ENCODE assay signal across 16 cellular contexts in the genomic region with DNA sequence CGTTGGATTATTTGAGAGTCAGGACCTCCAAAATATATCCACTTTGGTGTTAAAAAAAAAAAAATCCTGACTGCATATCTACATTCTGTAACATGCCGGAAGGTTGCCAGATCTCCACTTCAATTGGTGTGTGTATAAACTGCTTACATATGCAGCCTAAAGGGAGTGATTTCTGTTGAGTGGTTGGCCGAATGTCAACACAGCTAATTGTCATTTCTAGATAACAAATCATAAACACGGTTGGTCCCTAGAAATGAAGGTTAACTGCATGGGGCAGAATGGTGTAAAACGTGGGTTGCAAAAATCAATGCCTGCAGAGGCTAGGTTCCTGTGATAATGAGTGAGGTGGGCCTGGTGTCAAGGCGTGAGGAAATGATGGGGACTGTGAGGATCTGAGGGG. TPM values are rescaled to one million over a fixed set of nuclear protein-coding genes. Genes with fewer than 3 reads are reported as not detected.
DNase-seq lines count a peak whose midpoint lies in the region; ATAC-seq and TF ChIP-seq lines count a peak whose summit lies in the region.
"Had no signal": no experiment of that assay in that cellular context is flagged by ENCODE, and none has a peak within 500 bp of the region (broad histone marks: within the 10 kb centered on the region; RNA-seq: fewer than 3 reads in every experiment).

No MANE protein-coding gene starts in this region.

- no peak for TF ChIP-seq EP300 in stomach (IDR thresholded peaks at IDR 0.05)

- peaks cover 6 to 14% (median 9%) of the 10 kb centered on the region in 4 donors for H3K4me1 ChIP-seq in stomach
- H3K4me1 ChIP-seq in esophagus squamous epithelium: no peaks in the 10 kb centered on the region
- no peaks in the 10 kb centered on the region for H3K4me1 ChIP-seq in smooth muscle cell (ENCODE audit: low read depth)
- H3K4me1 ChIP-seq: SJSA1 had no signal

- no peak overlapping the region for H2AFZ ChIP-seq in smooth muscle cell (ENCODE audit: low read depth)

- H3K9ac ChIP-seq in smooth muscle cell (ENCODE audit: low read depth): no peak overlapping the region

- intact Hi-C loops in left colon (cut with DNase I, micrococcal nuclease): no loop called here
- intact Hi-C loops in stomach (cut with DNase I; ENCODE audit: low total_unique reads): no loop called here
- intact Hi-C loops in esophagus squamous epithelium (cut with DNase I): no loop called here

- H3K4me3 ChIP-seq in stomach (no peak overlapping the region), esophagus squamous epithelium (no peak overlapping the region), smooth muscle cell (no peak overlapping the region)
- H3K4me3 ChIP-seq: SJSA1 had no signal

- H3K36me3 ChIP-seq in stomach (no peaks in the 10 kb centered on the region), esophagus squamous epithelium (no peaks in the 10 kb centered on the region), smooth muscle cell (ENCODE audit: low read depth) (no peaks in the 10 kb centered on the region)
- H3K36me3 ChIP-seq: SJSA1 had no signal

- DNase-seq in NCI-H748 (lab: John Stamatoyannopoulos, UW; ENCODE audit: unreplicated experiment): peak; percentile 49
- no peak for DNase-seq in NCI-H748 treated with DMSO at 0.1 percent for 48 hours (lab: John Stamatoyannopoulos, UW)
- DNase-seq in NCI-H2227 treated with DMSO at 0.1 percent for 48 hours (lab: John Stamatoyannopoulos, UW): peak; percentile 20
- peak; percentile 67 to 71 for DNase-seq in left colon
- DNase-seq in stomach: peak; percentile 69
- DNase-seq in esophagus squamous epithelium (lab: John Stamatoyannopoulos, UW): no peak
- no peak for DNase-seq in smooth muscle cell (lab: John Stamatoyannopoulos, UW; ENCODE audit: unreplicated experiment)
- DNase-seq: COR-L47, H7, KBM-7, NCI-H187, NCI-H510A had no signal

- peak overlapping the region in 1 of 5 donors; percentile 8 for H3K27ac ChIP-seq in stomach
- H3K27ac ChIP-seq in esophagus squamous epithelium: no peak overlapping the region
- H3K27ac ChIP-seq in smooth muscle cell (ENCODE audit: low read depth): no peak overlapping the region
- H3K27ac ChIP-seq: SJSA1 had no signal

- no peaks in the 10 kb centered on the region for H3F3A ChIP-seq in smooth muscle cell (ENCODE audit: low read depth)

- no peaks in the 10 kb centered on the region for H3K79me2 ChIP-seq in smooth muscle cell (ENCODE audit: low read depth)

- TF ChIP-seq POLR2A in stomach (IDR thresholded peaks at IDR 0.05): no peak
- no peak for TF ChIP-seq POLR2A in esophagus squamous epithelium (IDR thresholded peaks at IDR 0.05)

- 18 to 52% (median 38%) methylated on average over 6 of the region's 6 CpGs for WGBS in stomach, 5 donors
- 81 to 85% methylated on average over 6 of the region's 6 CpGs for WGBS in esophagus squamous epithelium, 2 donors
- WGBS in smooth muscle cell (ENCODE audit: low lambda C conversion rate): 79% methylated on average over 6 of the region's 6 CpGs

- ATAC-seq in left colon (peak; percentile 95), GM21723 (IDR thresholded peaks at IDR 0.05; ENCODE audit: unreplicated experiment) (no peak)
- ATAC-seq: HepG2, Panc1 had no signal

- H3K4me2 ChIP-seq in smooth muscle cell: no peak overlapping the region

- no peak for TF ChIP-seq CTCF in stomach (IDR thresholded peaks at IDR 0.05)
- TF ChIP-seq CTCF in esophagus squamous epithelium (IDR thresholded peaks at IDR 0.05): no peak
- no peak for TF ChIP-seq CTCF in smooth muscle cell (IDR thresholded peaks at IDR 0.05; ENCODE audit: borderline replicate concordance, insufficient read depth, poor library complexity, severe bottlenecking)

- H3K9me3 ChIP-seq in stomach (no peaks in the 10 kb centered on the region), esophagus squamous epithelium (no peaks in the 10 kb centered on the region), smooth muscle cell (replicated peaks; ENCODE audit: low read depth) (no peaks in the 10 kb centered on the region)
- H3K9me3 ChIP-seq: SJSA1 had no signal

- H3K27me3 ChIP-seq in stomach (no peaks in the 10 kb centered on the region), esophagus squamous epithelium (no peaks in the 10 kb centered on the region), smooth muscle cell (ENCODE audit: low read depth) (no peaks in the 10 kb centered on the region)
- H3K27me3 ChIP-seq: SJSA1 had no signal

- no peaks in the 10 kb centered on the region for H4K20me1 ChIP-seq in smooth muscle cell (ENCODE audit: low read depth)

RNA-seq across cellular contexts. Expression of a gene that starts 15.0 kb away (rescaled TPM):
- total RNA-seq in left colon: 1 to 10 TPM; 5.1 to 7.1 TPM
- total RNA-seq in stomach: 10 to 100 TPM; 14.5 to 37.3 (median 33.5) TPM
- polyA plus RNA-seq in stomach: 1 to 10 TPM; 1.4 to 2.3 (median 2.2) TPM
- total RNA-seq in esophagus squamous epithelium: 10 to 100 TPM in 1 of 4 donors, 1 to 10 TPM in 3; 6.6 to 15.3 (median 9.4) TPM
- total RNA-seq in smooth muscle cell: 7.2 and 8.0 TPM in 2 replicates
- polyA plus RNA-seq in smooth muscle cell: 3.3 and 6.1 TPM in 2 replicates

Comparison
In these comparisons a context has a peak if more than half of its experiments do, and no peak if none do; other contexts are left out.
1. DNase-seq: peak in NCI-H748 (single experiment), NCI-H2227 treated with DMSO at 0.1 percent for 48 hours (single experiment), left colon (2 of 2) and stomach (single experiment); none in NCI-H748 treated with DMSO at 0.1 percent for 48 hours (single experiment), esophagus squamous epithelium (single experiment) and smooth muscle cell (single experiment).